ENCODE assay signal across 9 cellular contexts in the genomic region with DNA sequence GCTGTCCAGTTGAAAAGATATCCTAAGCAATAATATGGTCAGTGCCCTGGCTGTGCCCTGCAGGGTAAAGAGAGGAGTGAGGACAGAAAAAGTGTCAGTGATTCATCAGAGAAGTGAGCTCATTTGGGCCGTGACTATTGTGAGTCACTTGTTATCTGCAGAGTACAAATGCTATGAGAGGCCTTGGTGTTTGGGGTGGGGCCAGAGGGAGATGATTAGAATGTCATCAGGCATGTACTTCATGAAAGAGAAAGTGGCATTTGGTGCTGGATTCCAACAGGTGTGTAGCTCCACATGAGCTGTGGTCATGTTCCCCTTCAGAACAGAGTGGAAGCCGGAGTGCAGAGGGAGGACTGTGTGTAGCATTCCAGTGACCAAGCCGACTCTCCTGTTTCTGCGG.
DNase-seq lines count a peak whose midpoint lies in the region; ATAC-seq, FAIRE-seq and TF ChIP-seq lines count a peak whose summit lies in the region.
"Had no signal": no experiment of that assay in that cellular context is flagged by ENCODE, and none has a peak within 500 bp of the region (broad histone marks: within the 10 kb centered on the region; RNA-seq: fewer than 3 reads in every experiment).

No MANE protein-coding gene starts in this region.

- H4K8ac ChIP-seq in trophoblast cell (ENCODE audit: low read depth, low read length) = no peak overlapping the region
- no peak overlapping the region for H4K8ac ChIP-seq in H9 (replicated peaks; ENCODE audit: insufficient read length, low read depth, low read length)

- peaks cover 17% of the 10 kb centered on the region for H3K4me1 Mint-ChIP-seq in activated CD4-positive, alpha-beta T cell treated with anti-CD3 and anti-CD28 coated beads for 36 hours
- H3K4me1 Mint-ChIP-seq in activated CD4-positive, alpha-beta T cell treated with anti-CD3 and anti-CD28 coated beads, Interleukin-2, amount 10 ng/mL, durations not matched to agents 24 days and 14 days = peaks cover 6% of the 10 kb centered on the region
- H3K4me1 Mint-ChIP-seq in H9 = peaks cover 4 to 5% of the 10 kb centered on the region in 2 experiments

- no peak overlapping the region for H2BK12ac ChIP-seq in trophoblast cell (ENCODE audit: low read length)
- no peak overlapping the region for H2BK12ac ChIP-seq in H9 (ENCODE audit: insufficient read length, low read depth, low read length)

- H3K4me2 ChIP-seq in trophoblast cell (ENCODE audit: low read length) (no peak overlapping the region), H9 (ENCODE audit: insufficient read depth, insufficient read length, low read length) (no peak overlapping the region)

- H3K79me1 ChIP-seq in trophoblast cell (ENCODE audit: low read length) (no peaks in the 10 kb centered on the region), H9 (ENCODE audit: insufficient read depth, low read depth, low read length, poor library complexity, severe bottlenecking) (no peaks in the 10 kb centered on the region)

- POLR2A ChIA-PET in activated CD4-positive, alpha-beta T cell treated with anti-CD3 and anti-CD28 coated beads for 36 hours (lab: Charles Lee) = interaction anchor here (0.6 kb wide), 1 partner anchor 41 kb away, joined by 3 read pairs; no protein-coding TSS in a partner anchor

- H3K4ac ChIP-seq in trophoblast cell (ENCODE audit: low read depth, low read length) (no peak overlapping the region), H9 (ENCODE audit: low read depth, low read length) (no peak overlapping the region)

- H3K23ac ChIP-seq in trophoblast cell (ENCODE audit: low read length) (no peak overlapping the region), H9 (ENCODE audit: insufficient read length, low read depth, low read length) (no peak overlapping the region)

- WGBS in trophoblast cell (ENCODE audit: extremely low coverage, insufficient coverage, insufficient read length) = no CpG with 5 or more reads among the region's 4 CpGs
- WGBS in H9 (ENCODE audit: extremely low coverage, insufficient read length, low lambda C conversion rate) = no CpG with 5 or more reads among the region's 4 CpGs

- DNase-seq in activated CD4-positive, alpha-beta T cell treated with anti-CD3 and anti-CD28 coated beads for 36 hours = peak; percentile 71
- DNase-seq in activated CD4-positive, alpha-beta T cell treated with anti-CD3 and anti-CD28 coated beads, Interleukin-2, amount 10 ng/mL, durations not matched to agents 24 days and 14 days = no peak
- DNase-seq in bronchial epithelial cell (ENCODE audit: low read depth) (peak; percentile 89), trophoblast cell (peak; percentile 85 to 86), DMS114 treated with DMSO at 0.1 percent for 48 hours (lab: John Stamatoyannopoulos, UW; ENCODE audit: unreplicated experiment) (no peak), DMS153 treated with DMSO at 0.1 percent for 48 hours (lab: John Stamatoyannopoulos, UW; ENCODE audit: unreplicated experiment) (no peak), H9 (no peak)

- no peak overlapping the region for H3K4me3 Mint-ChIP-seq in activated CD4-positive, alpha-beta T cell treated with anti-CD3 and anti-CD28 coated beads for 36 hours
- H3K4me3 Mint-ChIP-seq in activated CD4-positive, alpha-beta T cell treated with anti-CD3 and anti-CD28 coated beads, Interleukin-2, amount 10 ng/mL, durations not matched to agents 24 days and 14 days = no peak overlapping the region
- no peak overlapping the region for H3K4me3 Mint-ChIP-seq in H9

- H3K79me2 ChIP-seq in trophoblast cell (ENCODE audit: control insufficient read depth, insufficient read depth, low read length, poor library complexity) (peaks cover 2% of the 10 kb centered on the region), H9 (ENCODE audit: insufficient read depth, low read length) (no peaks in the 10 kb centered on the region)

- H3K14ac ChIP-seq in trophoblast cell (ENCODE audit: low read length) (no peak overlapping the region), H9 (ENCODE audit: insufficient read depth, low read length) (no peak overlapping the region)

- CTCF ChIA-PET in activated CD4-positive, alpha-beta T cell treated with anti-CD3 and anti-CD28 coated beads for 36 hours (lab: Charles Lee) = interaction anchor here (0.6 to 1.4 kb wide), 5 partner anchors 19 to 196 kb away, joined by 3 to 5 read pairs (median 3); no protein-coding TSS in a partner anchor

- H2AFZ ChIP-seq in trophoblast cell (ENCODE audit: insufficient read depth, low read length, poor library complexity) (no peak overlapping the region), H9 (ENCODE audit: low read length) (no peak overlapping the region)

- H2BK5ac ChIP-seq in trophoblast cell (ENCODE audit: low read depth, low read length, poor library complexity) (no peak overlapping the region), H9 (ENCODE audit: insufficient read length, low read length) (no peak overlapping the region)

- intact Hi-C loops in activated CD4-positive, alpha-beta T cell treated with anti-CD3 and anti-CD28 coated beads for 36 hours (cut with DNase I, micrococcal nuclease) = no loop called here
- intact Hi-C loops in activated CD4-positive, alpha-beta T cell treated with anti-CD3 and anti-CD28 coated beads, Interleukin-2, amount 10 ng/mL, durations not matched to agents 24 days and 14 days (cut with micrococcal nuclease) = no loop called here

- H3K9ac ChIP-seq in trophoblast cell (ENCODE audit: low read length) (no peak overlapping the region), H9 (ENCODE audit: extremely low read depth, insufficient read length, low read length) (no peak overlapping the region)

- H3K9me3 ChIP-seq in trophoblast cell (ENCODE audit: insufficient read depth, low read depth, low read length) (no peaks in the 10 kb centered on the region), H9 (ENCODE audit: control insufficient read depth, low read depth, low read length) (no peaks in the 10 kb centered on the region)

- no peaks in the 10 kb centered on the region for H3K27me3 ChIP-seq in bronchial epithelial cell (ENCODE audit: control insufficient read depth, insufficient read depth, low read length)
- no peaks in the 10 kb centered on the region for H3K27me3 ChIP-seq in trophoblast cell (ENCODE audit: insufficient read depth, low read length)
- H3K27me3 ChIP-seq in H9 (ENCODE audit: insufficient read depth, low read length) = no peaks in the 10 kb centered on the region

- ATAC-seq in activated CD4-positive, alpha-beta T cell treated with anti-CD3 and anti-CD28 coated beads for 36 hours = peak; percentile 99
- peak; percentile 62 for ATAC-seq in HG03575 (IDR thresholded peaks at IDR 0.05; ENCODE audit: extremely low read depth, insufficient number of reproducible peaks, low FRiP score, unreplicated experiment)
- ATAC-seq: Panc1 had no signal

- no peak overlapping the region for H4K12ac ChIP-seq in trophoblast cell (ENCODE audit: low read depth, low read length)

- H2BK120ac ChIP-seq in trophoblast cell (ENCODE audit: insufficient read depth, low read length, poor library complexity) = no peak overlapping the region
- H2BK120ac ChIP-seq in H9 (ENCODE audit: low read depth, low read length, poor library complexity, severe bottlenecking) = no peak overlapping the region

- no peak overlapping the region for H3K27ac ChIP-seq in trophoblast cell (ENCODE audit: low read depth, low read length)
- no peak overlapping the region for H3K27ac ChIP-seq in H9 (ENCODE audit: insufficient read length, low read depth, low read length)

- H3K4me1 ChIP-seq in trophoblast cell (ENCODE audit: control insufficient read depth in 1 of 2, insufficient read depth in 2 of 2, low read length in 2 of 2) = peaks cover 2 to 3% of the 10 kb centered on the region in 2 experiments
- H3K4me1 ChIP-seq in H9 (ENCODE audit: insufficient read depth, low read length) = no peaks in the 10 kb centered on the region

- peaks cover 1% of the 10 kb centered on the region for H3K36me3 ChIP-seq in bronchial epithelial cell (ENCODE audit: control insufficient read depth, insufficient read depth, low read length)
- H3K36me3 ChIP-seq in trophoblast cell (ENCODE audit: control insufficient read depth in 1 of 2, insufficient read depth in 2 of 2, low read length in 2 of 2) = no peaks in the 10 kb centered on the region

- TF ChIP-seq CTCF in bronchial epithelial cell (IDR thresholded peaks at IDR 0.05; ENCODE audit: insufficient read depth, low read length, severe bottlenecking) = no peak
- no peak for TF ChIP-seq CTCF in H9 (conservative IDR thresholded peaks at IDR 0.05)

- no peak overlapping the region for H2BK20ac ChIP-seq in H9 (ENCODE audit: low read depth, low read length, poor library complexity, severe bottlenecking)

- H3K27me3 Mint-ChIP-seq in activated CD4-positive, alpha-beta T cell treated with anti-CD3 and anti-CD28 coated beads for 36 hours = no peaks in the 10 kb centered on the region
- H3K27me3 Mint-ChIP-seq in activated CD4-positive, alpha-beta T cell treated with anti-CD3 and anti-CD28 coated beads, Interleukin-2, amount 10 ng/mL, durations not matched to agents 24 days and 14 days = no peaks in the 10 kb centered on the region
- no peaks in the 10 kb centered on the region for H3K27me3 Mint-ChIP-seq in H9 (ENCODE audit: low read depth)

- no peak overlapping the region for H2BK15ac ChIP-seq in H9 (ENCODE audit: low read depth, low read length)

- H3K9me3 Mint-ChIP-seq in activated CD4-positive, alpha-beta T cell treated with anti-CD3 and anti-CD28 coated beads for 36 hours (ENCODE audit: low read depth) = peaks cover 2% of the 10 kb centered on the region
- H3K9me3 Mint-ChIP-seq in activated CD4-positive, alpha-beta T cell treated with anti-CD3 and anti-CD28 coated beads, Interleukin-2, amount 10 ng/mL, durations not matched to agents 24 days and 14 days = no peaks in the 10 kb centered on the region
- no peaks in the 10 kb centered on the region for H3K9me3 Mint-ChIP-seq in H9

- H3K56ac ChIP-seq in H9 (ENCODE audit: insufficient read length, low read depth, low read length) = no peak overlapping the region

- peak; percentile 32 for FAIRE-seq in bronchial epithelial cell (lab: Jason Lieb, UNC)

- H2AK5ac ChIP-seq in trophoblast cell (ENCODE audit: low read length) = no peak overlapping the region
- H2AK5ac ChIP-seq in H9 (ENCODE audit: insufficient read length, low read length) = no peak overlapping the region

- no peak overlapping the region for H4K5ac ChIP-seq in H9 (ENCODE audit: insufficient read length, low read depth, low read length)

- no peak overlapping the region for H3T11ph ChIP-seq in H9 (ENCODE audit: low read length)

- H3K18ac ChIP-seq in trophoblast cell (ENCODE audit: low read length) = peak overlapping the region; percentile 30
- H3K18ac ChIP-seq in H9 (ENCODE audit: insufficient read length, low read depth, low read length) = no peak overlapping the region

- H3K23me2 ChIP-seq in H9 (ENCODE audit: insufficient read length, low read depth, low read length, poor library complexity, severe bottlenecking) = no peaks in the 10 kb centered on the region

- no peaks in the 10 kb centered on the region for H4K20me1 ChIP-seq in H9 (ENCODE audit: control insufficient read depth, insufficient read depth, insufficient read length)

- H3K27ac Mint-ChIP-seq in activated CD4-positive, alpha-beta T cell treated with anti-CD3 and anti-CD28 coated beads for 36 hours = peak overlapping the region; percentile 64
- no peak overlapping the region for H3K27ac Mint-ChIP-seq in activated CD4-positive, alpha-beta T cell treated with anti-CD3 and anti-CD28 coated beads, Interleukin-2, amount 10 ng/mL, durations not matched to agents 24 days and 14 days
- peak overlapping the region in 1 of 3 experiments; percentile 59; a peak in 2 of 7 replicates for H3K27ac Mint-ChIP-seq in H9

- peaks cover 7% of the 10 kb centered on the region for H3K36me3 Mint-ChIP-seq in activated CD4-positive, alpha-beta T cell treated with anti-CD3 and anti-CD28 coated beads for 36 hours (ENCODE audit: low read depth)
- H3K36me3 Mint-ChIP-seq in activated CD4-positive, alpha-beta T cell treated with anti-CD3 and anti-CD28 coated beads, Interleukin-2, amount 10 ng/mL, durations not matched to agents 24 days and 14 days (ENCODE audit: low read depth) = peaks cover 4% of the 10 kb centered on the region
- no peaks in the 10 kb centered on the region for H3K36me3 Mint-ChIP-seq in H9 (ENCODE audit: insufficient read depth in 1 of 3, low read depth in 3 of 3)

- no peak overlapping the region for H3K4me3 ChIP-seq in bronchial epithelial cell (ENCODE audit: low read depth, low read length)
- H3K4me3 ChIP-seq in trophoblast cell (ENCODE audit: low read depth, low read length) = no peak overlapping the region

- H4K91ac ChIP-seq in trophoblast cell (ENCODE audit: low read depth, low read length) (no peak overlapping the region), H9 (ENCODE audit: insufficient read length, low read depth, low read length) (no peak overlapping the region)

Comparison
In these comparisons a context has a peak if more than half of its experiments do, and no peak if none do; other contexts are left out.
1. DNase-seq: peak in activated CD4-positive, alpha-beta T cell treated with anti-CD3 and anti-CD28 coated beads for 36 hours (single experiment), bronchial epithelial cell (single experiment) and trophoblast cell (2 of 2); none in activated CD4-positive, alpha-beta T cell treated with anti-CD3 and anti-CD28 coated beads, Interleukin-2, amount 10 ng/mL, durations not matched to agents 24 days and 14 days (single experiment), DMS114 treated with DMSO at 0.1 percent for 48 hours (single experiment), DMS153 treated with DMSO at 0.1 percent for 48 hours (single experiment) and H9 (single experiment).